ENCODE assay signal across 9 cellular contexts in genomic region chr16:28984619-28985135, GRCh38. TPM values are rescaled to one million over a fixed set of nuclear protein-coding genes. Genes with fewer than 3 reads are reported as not detected.
DNase-seq lines count a peak whose midpoint lies in the region; ATAC-seq and TF ChIP-seq lines count a peak whose summit lies in the region.
"Had no signal": no experiment of that assay in that cellular context is flagged by ENCODE, and none has a peak within 500 bp of the region (broad histone marks: within the 10 kb centered on the region; RNA-seq: fewer than 3 reads in every experiment).

TSS of gene LAT (plus strand) at chr16:28985052. CDS start at chr16:28985418, 366 bp downstream.

- H3K27ac ChIP-seq in CD8-positive, alpha-beta memory T cell (ENCODE audit: low read depth, low read length) = peak within 1 kb of the TSS; percentile 72
- no peak within 1 kb of the TSS for H3K27ac ChIP-seq in thoracic aorta

- no peak for TF ChIP-seq CTCF in thoracic aorta (IDR thresholded peaks at IDR 0.05)

- no peaks in the 10 kb centered on the region for H3K27me3 ChIP-seq in CD8-positive, alpha-beta memory T cell (ENCODE audit: insufficient read depth, low read length, poor library complexity, severe bottlenecking)
- H3K27me3 ChIP-seq in thoracic aorta (replicated peaks; ENCODE audit: insufficient read depth) = no peaks in the 10 kb centered on the region

- peaks cover 35 to 62% (median 43%) of the 10 kb centered on the region in 3 donors for H3K4me1 Mint-ChIP-seq in CD8-positive, alpha-beta memory T cell
- peaks cover 15% of the 10 kb centered on the region for H3K4me1 Mint-ChIP-seq in memory B cell
- H3K4me1 Mint-ChIP-seq: brain had no signal

- no peaks in the 10 kb centered on the region for H3K27me3 Mint-ChIP-seq in CD8-positive, alpha-beta memory T cell
- no peaks in the 10 kb centered on the region for H3K27me3 Mint-ChIP-seq in memory B cell
- H3K27me3 Mint-ChIP-seq: brain had no signal

- peak; percentile 91 for ATAC-seq in memory B cell (ENCODE audit: low read depth)
- no peak for ATAC-seq in thoracic aorta (ENCODE audit: insufficient number of reproducible peaks, low FRiP score, low read depth)
- ATAC-seq in HG02623 (IDR thresholded peaks at IDR 0.05; ENCODE audit: unreplicated experiment) = no peak

- peak within 1 kb of the TSS; percentile 88 for H3K4me3 ChIP-seq in CD8-positive, alpha-beta memory T cell (ENCODE audit: low read length)
- H3K4me3 ChIP-seq in thoracic aorta = peak within 1 kb of the TSS; percentile 31

- peaks cover 16 to 81% (median 19%) of the 10 kb centered on the region in 3 donors for H3K36me3 Mint-ChIP-seq in CD8-positive, alpha-beta memory T cell
- peaks cover 49% of the 10 kb centered on the region for H3K36me3 Mint-ChIP-seq in memory B cell

- DNase-seq in CD8-positive, alpha-beta memory T cell = peak; percentile 69 to 87 (median 78)
- DNase-seq in NCI-H2196 (lab: John Stamatoyannopoulos, UW; ENCODE audit: unreplicated experiment) = peak; percentile 55
- DNase-seq in activated CD8-positive, alpha-beta memory T cell treated with anti-CD3 and anti-CD28 coated beads, Interleukin-2, amount 50 U/mL, for 1 hour (ENCODE audit: extremely low read depth) = peak; percentile 47
- DNase-seq in memory B cell (ENCODE audit: low spot score in 2 of 2) = peak in 1 of 2 donors; percentile 22
- no peak for DNase-seq in thoracic aorta (ENCODE audit: low spot score)
- no peak for DNase-seq in T1000 (lab: John Stamatoyannopoulos, UW)
- no peak for DNase-seq in COR-L47 (lab: John Stamatoyannopoulos, UW)

- CTCF ChIA-PET in CD8-positive, alpha-beta memory T cell (lab: Charles Lee) = interaction anchor here (1.6 to 6.3 kb wide), 3 partner anchors 10 to 23 kb away, joined by 3 to 41 read pairs (median 5); partner anchors contain the start of gene SPNS1

- peak within 1 kb of the TSS; percentile 91 to 99 (median 96) for H3K27ac Mint-ChIP-seq in CD8-positive, alpha-beta memory T cell
- no peak within 1 kb of the TSS for H3K27ac Mint-ChIP-seq in memory B cell
- H3K27ac Mint-ChIP-seq: brain had no signal

- H3K9me3 ChIP-seq in CD8-positive, alpha-beta memory T cell (ENCODE audit: low read length) = peaks cover 7% of the 10 kb centered on the region
- peaks cover 6% of the 10 kb centered on the region for H3K9me3 ChIP-seq in thoracic aorta

- POLR2A ChIA-PET in CD8-positive, alpha-beta memory T cell (lab: Charles Lee) = interaction anchor here (0.5 to 4.1 kb wide), 6 partner anchors 10 to 162 kb away, joined by 3 to 20 read pairs (median 4); partner anchors contain the start of genes ATXN2L, SH2B1 and SPNS1

- H3K4me1 ChIP-seq in CD8-positive, alpha-beta memory T cell (ENCODE audit: insufficient read depth, low read length) = peaks cover 42% of the 10 kb centered on the region
- no peaks in the 10 kb centered on the region for H3K4me1 ChIP-seq in thoracic aorta (ENCODE audit: control insufficient read depth in 1 of 2, low read depth in 2 of 2)

- peaks cover 0 to 7% (median 1%) of the 10 kb centered on the region in 5 donors for H3K9me3 Mint-ChIP-seq in CD8-positive, alpha-beta memory T cell
- H3K9me3 Mint-ChIP-seq in memory B cell = peaks cover 6% of the 10 kb centered on the region

- H3K36me3 ChIP-seq in CD8-positive, alpha-beta memory T cell (ENCODE audit: insufficient read depth, low read length) = peaks cover 34% of the 10 kb centered on the region
- H3K36me3 ChIP-seq in thoracic aorta = peaks cover 49% of the 10 kb centered on the region

- H3K4me3 Mint-ChIP-seq in CD8-positive, alpha-beta memory T cell = peak within 1 kb of the TSS; percentile 94 to 99 (median 99)
- H3K4me3 Mint-ChIP-seq in memory B cell = peak within 1 kb of the TSS; percentile 54
- H3K4me3 Mint-ChIP-seq: brain had no signal

RNA-seq across cellular contexts. Expression of gene LAT, which starts in this region (rescaled TPM):
- 100 to 1,000 TPM; 195 to 203 TPM for total RNA-seq in CD8-positive, alpha-beta memory T cell
- polyA plus RNA-seq in CD8-positive, alpha-beta memory T cell = 331 TPM
- total RNA-seq in thoracic aorta = 10 to 100 TPM; 15.3 to 28.6 TPM

Comparison
In these comparisons a context has a peak if more than half of its experiments do, and no peak if none do; other contexts are left out.
1. RNA of gene LAT (total RNA-seq): 195 to 203 TPM in CD8-positive, alpha-beta memory T cell; 15.3 to 28.6 TPM in thoracic aorta; every median in the first group is over 4 times any median in the second.
2. DNase-seq: peak in CD8-positive, alpha-beta memory T cell (5 of 5), NCI-H2196 (single experiment) and activated CD8-positive, alpha-beta memory T cell treated with anti-CD3 and anti-CD28 coated beads, Interleukin-2, amount 50 U/mL, for 1 hour (single experiment); none in thoracic aorta (single experiment), T1000 (single experiment) and COR-L47 (single experiment).